8 cellular contexts compared by ENCODE assay signal in the genomic region with DNA sequence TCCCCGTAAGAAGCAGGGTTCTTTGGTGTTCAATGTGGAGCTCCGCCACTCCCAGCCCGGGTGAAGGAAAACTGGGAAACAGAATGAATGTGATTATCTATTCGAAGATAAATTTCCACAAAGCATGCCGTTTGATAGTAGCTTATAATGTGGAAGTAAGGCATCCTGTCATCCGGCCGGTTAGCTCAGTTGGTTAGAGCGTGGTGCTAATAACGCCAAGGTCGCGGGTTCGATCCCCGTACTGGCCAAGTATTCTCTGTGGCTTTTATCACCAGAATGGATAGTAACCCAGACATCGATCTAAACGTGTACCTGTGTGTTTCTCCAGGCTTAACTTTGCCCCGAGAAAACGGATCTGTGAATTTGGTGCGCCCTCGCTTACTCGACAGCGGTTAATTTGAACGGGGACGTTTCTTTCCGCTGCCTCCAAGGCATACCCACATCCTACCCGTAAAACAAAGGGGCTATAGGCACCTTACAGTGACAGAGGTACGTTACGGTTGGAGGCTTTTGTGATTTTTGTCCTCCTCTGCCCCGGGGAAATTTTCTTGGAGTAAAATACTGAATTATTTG.
DNase-seq lines count a peak whose midpoint lies in the region; ATAC-seq, FAIRE-seq and TF ChIP-seq lines count a peak whose summit lies in the region.

No MANE protein-coding gene starts in this region.

- H3K4me1 ChIP-seq in A549 = peaks cover 8% of the 10 kb centered on the region; the same call in 2 of the 3 replicates

- no peak for FAIRE-seq in A549 (lab: Jason Lieb, UNC)

- no peak for TF ChIP-seq RAD21 in A549 (conservative IDR thresholded peaks at IDR 0.05 in 1 of 2, IDR thresholded peaks at IDR 0.05 in 1 of 2)

- peak overlapping the region; percentile 79 for H3K4me3 ChIP-seq in A549

- peak; percentile 84 to 86 for ATAC-seq in A549
- ATAC-seq in GM18867 (IDR thresholded peaks at IDR 0.05; ENCODE audit: unreplicated experiment) = peak; percentile 64
- ATAC-seq in HG03280 (IDR thresholded peaks at IDR 0.05; ENCODE audit: unreplicated experiment) = peak; percentile 66
- ATAC-seq in left lobe of liver = peak; percentile 71

- POLR2A ChIA-PET in A549 (lab: Yijun Ruan, JAX) = no interaction called here

- 2% methylated on average over 26 of the region's 28 CpGs for WGBS in A549 (ENCODE audit: missing lambda C conversion rate)

- CTCF ChIA-PET in A549 (lab: Yijun Ruan, JAX) = interaction anchor here (0.8 to 1.9 kb wide), 11 partner anchors 10 to 108 kb away, joined by 3 to 6 read pairs (median 4); no protein-coding TSS in a partner anchor

- H3K4me2 ChIP-seq in A549 = peak overlapping the region; percentile 77

- H3K9me3 ChIP-seq in A549 = no peaks in the 10 kb centered on the region

- no peak for TF ChIP-seq POLR2A in A549 (IDR thresholded peaks at IDR 0.05; ENCODE audit: low read length)

- DNase-seq in A549 (ENCODE audit: low read depth in 1 of 2, low spot score in 1 of 2) = peak; percentile 79 to 94
- peak; percentile 85 for DNase-seq in NCI-H345 treated with DMSO at 0.1 percent for 48 hours (lab: John Stamatoyannopoulos, UW; ENCODE audit: unreplicated experiment)
- peak; percentile 43 to 84 (median 64) for DNase-seq in activated CD4-positive, CD25-positive, alpha-beta regulatory T cell (lab: John Stamatoyannopoulos, UW)
- DNase-seq in cerebellum (ENCODE audit: low spot score) = peak; percentile 78
- peak; percentile 56 for DNase-seq in left lobe of liver (ENCODE audit: low spot score)
- peak; percentile 87 to 89 for DNase-seq in stimulated activated CD4-positive, alpha-beta T cell treated with anti-CD3 and anti-CD28 coated beads, Interleukin-2, amount 100 ng/mL, for 24 hours

- no peak for TF ChIP-seq CTCF in A549 (IDR thresholded peaks at IDR 0.05)

- no peak for TF ChIP-seq EP300 in A549 (IDR thresholded peaks at IDR 0.05)

- H3K27ac ChIP-seq in A549 = peak overlapping the region; percentile 61 to 81

TF ChIP-seq in A549, 52 proteins besides CTCF, POLR2A, EP300 and RAD21 (continues in another document):
- TF ChIP-seq RNF2 (IDR thresholded peaks at IDR 0.05; ENCODE audit: borderline replicate concordance, low read depth) (no peak), CEBPB (IDR thresholded peaks at IDR 0.05) (peak in 1 of 2 experiments; percentile 38; a peak in 1 of 4 replicates), CHD4 (IDR thresholded peaks at IDR 0.05; ENCODE audit: borderline replicate concordance) (no peak), NR3C1 (IDR thresholded peaks at IDR 0.05) (no peak), SREBF2 (IDR thresholded peaks at IDR 0.05) (peak; percentile 67), GATA3 (IDR thresholded peaks at IDR 0.05; ENCODE audit: borderline replicate concordance) (peak; percentile 42; the same call in 1 of the 2 replicates), ZNF302 (CRISPR knock-in tag; IDR thresholded peaks at IDR 0.05) (no peak), MAZ (IDR thresholded peaks at IDR 0.05; ENCODE audit: borderline replicate concordance, low read depth, low read length) (0 out of 2 replicates have a peak, but pooled peaks have one; percentile 42), RARB (CRISPR knock-in tag; IDR thresholded peaks at IDR 0.05) (peak; percentile 68; the same call in 1 of the 2 replicates), JUN (IDR thresholded peaks at IDR 0.05) (peak in 1 of 2 experiments; percentile 46; a peak in 2 of 5 replicates), JUNB (IDR thresholded peaks at IDR 0.05) (no peak), ZC3H11A (IDR thresholded peaks at IDR 0.05) (no peak), MAFK (IDR thresholded peaks at IDR 0.05; ENCODE audit: partially characterized antibody) (no peak), SMC3 (IDR thresholded peaks at IDR 0.05) (no peak; the same call in 2 of the 3 replicates), POLR2AphosphoS2 (conservative IDR thresholded peaks at IDR 0.05; ENCODE audit: low read length) (no peak), FOSL2 (IDR thresholded peaks at IDR 0.05) (no peak), FOSL2 (CRISPR knock-in tag; IDR thresholded peaks at IDR 0.05) (no peak), RCOR1 (IDR thresholded peaks at IDR 0.05; ENCODE audit: low read depth, low read length) (no peak), HOXB5 (CRISPR knock-in tag; IDR thresholded peaks at IDR 0.05) (no peak), HDAC2 (IDR thresholded peaks at IDR 0.05) (no peak), CBX2 (IDR thresholded peaks at IDR 0.05; ENCODE audit: borderline replicate concordance, low read depth) (no peak), KDM5A (IDR thresholded peaks at IDR 0.05) (no peak), ZSCAN20 (CRISPR knock-in tag; IDR thresholded peaks at IDR 0.05) (no peak), CHD2 (IDR thresholded peaks at IDR 0.05; ENCODE audit: low read length, partially characterized antibody) (no peak), MYC (IDR thresholded peaks at IDR 0.05; ENCODE audit: borderline replicate concordance, low read length) (no peak), ZFP36 (IDR thresholded peaks at IDR 0.05; ENCODE audit: borderline replicate concordance, partially characterized antibody) (no peak), TP53 (CRISPR knock-in tag; IDR thresholded peaks at IDR 0.05) (no peak), KDM1A (IDR thresholded peaks at IDR 0.05; ENCODE audit: low read depth) (no peak)
- TF ChIP-seq, protein P1, sequence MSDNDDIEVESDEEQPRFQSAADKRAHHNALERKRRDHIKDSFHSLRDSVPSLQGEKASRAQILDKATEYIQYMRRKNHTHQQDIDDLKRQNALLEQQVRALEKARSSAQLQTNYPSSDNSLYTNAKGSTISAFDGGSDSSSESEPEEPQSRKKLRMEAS (IDR thresholded peaks at IDR 0.05) = peak; percentile 76
- TF ChIP-seq, protein P2, sequence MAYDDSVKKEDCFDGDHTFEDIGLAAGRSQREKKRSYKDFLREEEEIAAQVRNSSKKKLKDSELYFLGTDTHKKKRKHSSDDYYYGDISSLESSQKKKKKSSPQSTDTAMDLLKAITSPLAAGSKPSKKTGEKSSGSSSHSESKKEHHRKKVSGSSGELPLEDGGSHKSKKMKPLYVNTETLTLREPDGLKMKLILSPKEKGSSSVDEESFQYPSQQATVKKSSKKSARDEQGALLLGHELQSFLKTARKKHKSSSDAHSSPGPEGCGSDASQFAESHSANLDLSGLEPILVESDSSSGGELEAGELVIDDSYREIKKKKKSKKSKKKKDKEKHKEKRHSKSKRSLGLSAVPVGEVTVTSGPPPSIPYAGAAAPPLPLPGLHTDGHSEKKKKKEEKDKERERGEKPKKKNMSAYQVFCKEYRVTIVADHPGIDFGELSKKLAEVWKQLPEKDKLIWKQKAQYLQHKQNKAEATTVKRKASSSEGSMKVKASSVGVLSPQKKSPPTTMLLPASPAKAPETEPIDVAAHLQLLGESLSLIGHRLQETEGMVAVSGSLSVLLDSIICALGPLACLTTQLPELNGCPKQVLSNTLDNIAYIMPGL (CRISPR knock-in tag; IDR thresholded peaks at IDR 0.05; ENCODE audit: borderline replicate concordance) = peak; percentile 43; the same call in 1 of the 2 replicates
- TF ChIP-seq, protein P3, sequence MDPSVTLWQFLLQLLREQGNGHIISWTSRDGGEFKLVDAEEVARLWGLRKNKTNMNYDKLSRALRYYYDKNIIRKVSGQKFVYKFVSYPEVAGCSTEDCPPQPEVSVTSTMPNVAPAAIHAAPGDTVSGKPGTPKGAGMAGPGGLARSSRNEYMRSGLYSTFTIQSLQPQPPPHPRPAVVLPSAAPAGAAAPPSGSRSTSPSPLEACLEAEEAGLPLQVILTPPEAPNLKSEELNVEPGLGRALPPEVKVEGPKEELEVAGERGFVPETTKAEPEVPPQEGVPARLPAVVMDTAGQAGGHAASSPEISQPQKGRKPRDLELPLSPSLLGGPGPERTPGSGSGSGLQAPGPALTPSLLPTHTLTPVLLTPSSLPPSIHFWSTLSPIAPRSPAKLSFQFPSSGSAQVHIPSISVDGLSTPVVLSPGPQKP (IDR thresholded peaks at IDR 0.05; ENCODE audit: low read depth, low read length) = no peak
- TF ChIP-seq, protein P4, sequence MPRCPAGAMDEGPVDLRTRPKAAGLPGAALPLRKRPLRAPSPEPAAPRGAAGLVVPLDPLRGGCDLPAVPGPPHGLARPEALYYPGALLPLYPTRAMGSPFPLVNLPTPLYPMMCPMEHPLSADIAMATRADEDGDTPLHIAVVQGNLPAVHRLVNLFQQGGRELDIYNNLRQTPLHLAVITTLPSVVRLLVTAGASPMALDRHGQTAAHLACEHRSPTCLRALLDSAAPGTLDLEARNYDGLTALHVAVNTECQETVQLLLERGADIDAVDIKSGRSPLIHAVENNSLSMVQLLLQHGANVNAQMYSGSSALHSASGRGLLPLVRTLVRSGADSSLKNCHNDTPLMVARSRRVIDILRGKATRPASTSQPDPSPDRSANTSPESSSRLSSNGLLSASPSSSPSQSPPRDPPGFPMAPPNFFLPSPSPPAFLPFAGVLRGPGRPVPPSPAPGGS (IDR thresholded peaks at IDR 0.05) = no peak
- TF ChIP-seq, protein P5, sequence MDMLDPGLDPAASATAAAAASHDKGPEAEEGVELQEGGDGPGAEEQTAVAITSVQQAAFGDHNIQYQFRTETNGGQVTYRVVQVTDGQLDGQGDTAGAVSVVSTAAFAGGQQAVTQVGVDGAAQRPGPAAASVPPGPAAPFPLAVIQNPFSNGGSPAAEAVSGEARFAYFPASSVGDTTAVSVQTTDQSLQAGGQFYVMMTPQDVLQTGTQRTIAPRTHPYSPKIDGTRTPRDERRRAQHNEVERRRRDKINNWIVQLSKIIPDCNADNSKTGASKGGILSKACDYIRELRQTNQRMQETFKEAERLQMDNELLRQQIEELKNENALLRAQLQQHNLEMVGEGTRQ (IDR thresholded peaks at IDR 0.05) = no peak

Comparison
In these comparisons a context has a peak if more than half of its experiments do, and no peak if none do; other contexts are left out.
1. Peak in every context shown above with its lines: DNase-seq, ATAC-seq, H3K4me3 ChIP-seq and H3K27ac ChIP-seq.